20 cellular contexts compared by ENCODE assay signal in the genomic region with DNA sequence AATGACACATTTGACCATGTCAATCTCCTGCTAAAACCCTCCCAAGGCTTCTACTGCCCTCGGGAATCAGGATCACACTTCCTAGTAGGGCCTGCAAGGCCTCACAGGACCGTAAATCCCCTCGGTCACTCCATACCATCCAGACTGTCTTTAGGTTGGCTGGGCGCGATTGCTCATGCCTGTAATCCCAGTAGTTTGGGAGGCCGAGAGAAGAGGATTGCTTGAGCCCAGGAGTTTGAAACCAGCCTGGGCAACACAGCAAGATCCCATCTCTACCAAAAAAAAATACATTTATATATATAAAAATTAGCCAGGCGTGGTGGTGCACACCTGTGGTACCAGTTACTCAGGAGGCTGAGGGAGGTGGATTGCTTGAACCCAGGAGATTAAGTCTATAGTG. TPM values are rescaled to one million over a fixed set of nuclear protein-coding genes. Genes with fewer than 3 reads are reported as not detected.
DNase-seq lines count a peak whose midpoint lies in the region; ATAC-seq, FAIRE-seq and TF ChIP-seq lines count a peak whose summit lies in the region.
"Had no signal": no experiment of that assay in that cellular context is flagged by ENCODE, and none has a peak within 500 bp of the region (broad histone marks: within the 10 kb centered on the region; RNA-seq: fewer than 3 reads in every experiment).

No MANE protein-coding gene starts in this region.

- no peak for TF ChIP-seq RAD21 in HepG2 (CRISPR knock-in tag; IDR thresholded peaks at IDR 0.05)

- H3K4me3 Mint-ChIP-seq in nephron, result no peak overlapping the region
- H3K4me3 Mint-ChIP-seq: CD4-positive, alpha-beta T cell; H9; IgD-negative memory B cell had no signal

- 91% methylated on average over 7 of the region's 7 CpGs for WGBS in HepG2 (ENCODE audit: low lambda C conversion rate)
- 92% methylated on average over 2 of the region's 7 CpGs for WGBS in right lobe of liver (ENCODE audit: insufficient coverage, low coverage, low lambda C conversion rate, missing lambda C conversion rate)

- TF ChIP-seq EP300 in HepG2 (IDR thresholded peaks at IDR 0.05; ENCODE audit: low read depth in 2 of 2, low read length in 2 of 2), result no peak
- no peak for TF ChIP-seq EP300 in HepG2 (CRISPR knock-in tag; IDR thresholded peaks at IDR 0.05; ENCODE audit: borderline replicate concordance)

- no peaks in the 10 kb centered on the region for H3F3A ChIP-seq in PC-3 (ENCODE audit: low read length, unreplicated experiment)

- peaks cover 6% of the 10 kb centered on the region for H3K4me1 Mint-ChIP-seq in nephron

- H3K36me3 ChIP-seq in HepG2 (replicated peaks in 1 of 2; ENCODE audit: control insufficient read depth in 1 of 2, insufficient read depth in 2 of 2, low read length in 2 of 2) (no peaks in the 10 kb centered on the region), right lobe of liver (no peaks in the 10 kb centered on the region), PC-3 (ENCODE audit: low read depth, low read length) (no peaks in the 10 kb centered on the region)

- H3K4me3 ChIP-seq in HepG2 (replicated peaks in 1 of 3; ENCODE audit: insufficient read depth in 1 of 3, low read depth in 2 of 3, low read length in 3 of 3) (no peak overlapping the region), right lobe of liver (no peak overlapping the region), PC-3 (ENCODE audit: low read length) (no peak overlapping the region)
- H3K4me3 ChIP-seq: A549 had no signal

- POLR2A ChIA-PET in HepG2 (lab: Yijun Ruan, JAX), result interaction anchor here (1.4 kb wide), 1 partner anchor 15 kb away, joined by 18 read pairs; the partner anchor contains the start of genes SYNGR4 and TMEM143
- POLR2A ChIA-PET in PC-3 (lab: Charles Lee; ENCODE audit: unreplicated experiment), result no interaction called here

- H3K9me3 Mint-ChIP-seq in nephron, result no peaks in the 10 kb centered on the region
- H3K9me3 Mint-ChIP-seq: CD4-positive, alpha-beta T cell; H9; IgD-negative memory B cell had no signal

- H3K4me1 ChIP-seq in HepG2 (ENCODE audit: insufficient read depth, low read length) (peaks cover 44% of the 10 kb centered on the region), right lobe of liver (no peaks in the 10 kb centered on the region), PC-3 (ENCODE audit: insufficient read depth, low read length) (no peaks in the 10 kb centered on the region)

- H3K27me3 ChIP-seq in HepG2 (ENCODE audit: control insufficient read depth in 1 of 2, insufficient read depth in 2 of 2, low read length in 2 of 2) (no peaks in the 10 kb centered on the region), right lobe of liver (no peaks in the 10 kb centered on the region), PC-3 (ENCODE audit: low read length) (no peaks in the 10 kb centered on the region)

- H3K4me2 ChIP-seq in HepG2 (ENCODE audit: low read depth, low read length) (0 out of 2 replicates have a peak overlapping the region, but pooled peaks have one; percentile 13), PC-3 (ENCODE audit: low read length) (no peak overlapping the region)
- H3K4me2 ChIP-seq: A549 had no signal

- H2AFZ ChIP-seq in HepG2 (ENCODE audit: low read length), result no peak overlapping the region
- H2AFZ ChIP-seq in PC-3 (ENCODE audit: low read length), result no peak overlapping the region

- H3K27me3 Mint-ChIP-seq in nephron (ENCODE audit: low read depth), result peaks cover 4% of the 10 kb centered on the region
- H3K27me3 Mint-ChIP-seq: CD4-positive, alpha-beta T cell; IgD-negative memory B cell had no signal

- H3K9me3 ChIP-seq in HepG2 (ENCODE audit: low read length), result no peaks in the 10 kb centered on the region
- H3K9me3 ChIP-seq in right lobe of liver, result no peaks in the 10 kb centered on the region
- H3K9me3 ChIP-seq in PC-3 (ENCODE audit: low read length), result no peaks in the 10 kb centered on the region
- H3K9me3 ChIP-seq: A549 had no signal

- no peak for TF ChIP-seq POLR2A in HepG2 (IDR thresholded peaks at IDR 0.05; ENCODE audit: insufficient read depth in 1 of 2, low read depth in 2 of 2, low read length in 2 of 2)
- TF ChIP-seq POLR2A in right lobe of liver (IDR thresholded peaks at IDR 0.05), result no peak

- ATAC-seq in HepG2 (no peak), right lobe of liver (no peak), PC-3 (no peak), HG02938 (IDR thresholded peaks at IDR 0.05; ENCODE audit: unreplicated experiment) (no peak)
- ATAC-seq: A549 had no signal

- no peaks in the 10 kb centered on the region for H3K9me2 ChIP-seq in PC-3 (replicated peaks; ENCODE audit: low read length)

- H3K27ac ChIP-seq in HepG2 (ENCODE audit: extremely low read length, insufficient read depth, low read length) (peak overlapping the region; percentile 58), right lobe of liver (no peak overlapping the region), PC-3 (ENCODE audit: low read length) (no peak overlapping the region)
- H3K27ac ChIP-seq: 22Rv1, C4-2B had no signal

- FAIRE-seq in HepG2 (lab: Jason Lieb, UNC), result no peak
- FAIRE-seq in HTR-8/SVneo (lab: Jason Lieb, UNC), result no peak
- FAIRE-seq: A549 had no signal

- DNase-seq in HepG2 (ENCODE audit: low spot score) (no peak), right lobe of liver (no peak), amniotic epithelial cell (ENCODE audit: low read depth) (peak; percentile 32), NCI-H748 (lab: John Stamatoyannopoulos, UW; ENCODE audit: unreplicated experiment) (no peak), PC-3 (no peak), HTR-8/SVneo (ENCODE audit: insufficient read length, low spot score) (no peak)
- DNase-seq: AML-193; CD4-positive, alpha-beta T cell; DMS79 treated with DMSO at 0.1 percent for 48 hours; GF-D8; GOT3; H9 had no signal

- BruUV-seq in HepG2 (replicated peaks; lab: Mats Ljungman, UMichigan), result no TSS peak
- no TSS peak for BruUV-seq in PC-3 (replicated peaks; lab: Mats Ljungman, UMichigan)

- in situ Hi-C loops in HepG2 (cut with HindIII; ENCODE audit: extremely low pct_ligation_motif_present, low pct_unique_long_range_greater_than_20kb), result no loop called here

- H3K27ac Mint-ChIP-seq in nephron, result peak overlapping the region in 2 of 3 experiments; percentile 55 to 72
- H3K27ac Mint-ChIP-seq: CD4-positive, alpha-beta T cell had no signal

- intact Hi-C loops in HepG2 (cut with micrococcal nuclease; ENCODE audit: unreplicated experiment), result loop anchor here (2.0 kb wide), 1 partner anchor 28 kb away; a partner anchor contains a TSS
- intact Hi-C loops in right lobe of liver (cut with DNase I), result no loop called here
- intact Hi-C loops in PC-3 (cut with micrococcal nuclease), result no loop called here

- H3K36me3 Mint-ChIP-seq in nephron (ENCODE audit: low read depth), result no peaks in the 10 kb centered on the region

- H3K9ac ChIP-seq in HepG2 (ENCODE audit: insufficient read depth, low read depth, low read length) (no peak overlapping the region), PC-3 (ENCODE audit: low read length) (no peak overlapping the region)

- H4K20me1 ChIP-seq in HepG2 (ENCODE audit: insufficient read depth, low read length) (no peaks in the 10 kb centered on the region), PC-3 (ENCODE audit: low read length) (no peaks in the 10 kb centered on the region)

- no peaks in the 10 kb centered on the region for H3K79me2 ChIP-seq in HepG2 (ENCODE audit: insufficient read depth, low read length)
- H3K79me2 ChIP-seq in PC-3 (ENCODE audit: low read length), result no peaks in the 10 kb centered on the region

- CTCF ChIA-PET in HepG2 (lab: Yijun Ruan, JAX; ENCODE audit: low intra/inter-chr PET ratio, low total read pairs) (no interaction called here), PC-3 (lab: Charles Lee) (no interaction called here)

- TF ChIP-seq CTCF in HepG2 (CRISPR knock-in tag; IDR thresholded peaks at IDR 0.05) (no peak), right lobe of liver (IDR thresholded peaks at IDR 0.05) (no peak), nephron (IDR thresholded peaks at IDR 0.05; ENCODE audit: unreplicated experiment in 3 of 3) (no peak), PC-3 (conservative IDR thresholded peaks at IDR 0.05; ENCODE audit: low read depth, low read length) (no peak)

RNA-seq across cellular contexts. Expression of gene TMEM143, which starts 15.0 kb away (rescaled TPM):
- total RNA-seq in HepG2 (2016; rRNA removed; fragmentation: Illumina TruSeq; extraction: Trizol) (4.7 and 7.7 TPM in 2 replicates), right lobe of liver (10 to 100 TPM in 3 of 6 experiments, 1 to 10 TPM in 3; 6.5 to 15.1 (median 9.8) TPM), PC-3 (2014; rRNA removed) (1.3 and 7.1 TPM in 2 replicates)
- 6.3 and 6.6 TPM in 2 replicates for total RNA-seq in HepG2 (2016; cell fraction: cytosol; rRNA removed; fragmentation: Illumina TruSeq; extraction: Trizol; ENCODE audit: low read depth)
- total RNA-seq in HepG2 (2016; cell fraction: insoluble cytoplasmic fraction; rRNA removed; fragmentation: Illumina TruSeq; extraction: Trizol), result 5.2 and 7.2 TPM in 2 replicates
- 8.4 and 8.9 TPM in 2 replicates for total RNA-seq in HepG2 (2016; cell fraction: membrane; rRNA removed; fragmentation: Illumina TruSeq; extraction: Trizol)
- 12.3 and 12.5 TPM in 2 replicates for total RNA-seq in HepG2 (2016; cell fraction: nucleus; rRNA removed; fragmentation: Illumina TruSeq; extraction: Trizol)
- polyA plus RNA-seq in HepG2 (2011; rRNA removed), result 10.8 and 11.3 TPM in 2 replicates
- polyA plus RNA-seq in HepG2 (2011; cell fraction: cytosol; rRNA removed), result 4.8 and 6.8 TPM in 2 replicates
- 44.7 and 61.9 TPM in 2 replicates for polyA plus RNA-seq in HepG2 (2011; cell fraction: nucleus; rRNA removed)
- 6.3 and 8.2 TPM in 2 replicates for polyA plus RNA-seq in HepG2 (2012)
- polyA plus RNA-seq in HepG2 (2016; cell fraction: cytosol; fragmentation: Illumina TruSeq; extraction: Trizol; ENCODE audit: low read depth), result 5.4 and 9.0 TPM in 2 replicates
- 7.0 and 9.4 TPM in 2 replicates for polyA plus RNA-seq in HepG2 (2016; cell fraction: insoluble cytoplasmic fraction; fragmentation: Illumina TruSeq; extraction: Trizol; ENCODE audit: low read depth)
- polyA plus RNA-seq in HepG2 (2016; cell fraction: membrane; fragmentation: Illumina TruSeq; extraction: Trizol; ENCODE audit: low read depth), result 8.9 and 11.6 TPM in 2 replicates
- polyA plus RNA-seq in HepG2 (2016; cell fraction: nucleus; fragmentation: Illumina TruSeq; extraction: Trizol; ENCODE audit: insufficient read depth, low read depth), result 30.1 and 34.3 TPM in 2 replicates
- 13.7 and 18.8 TPM in 2 replicates for polyA minus RNA-seq in HepG2 (2011; rRNA and poly(A)+ RNA removed; ENCODE audit: low replicate concordance)
- polyA minus RNA-seq in HepG2 (2011; cell fraction: cytosol; rRNA and poly(A)+ RNA removed), result 10.2 and 11.4 TPM in 2 replicates
- polyA minus RNA-seq in HepG2 (2011; cell fraction: nucleus; rRNA and poly(A)+ RNA removed), result 10.4 and 12.7 TPM in 2 replicates

RNA-seq across cellular contexts. Expression of gene SYNGR4, which starts 15.4 kb away (rescaled TPM):
- total RNA-seq in HepG2 (2016; rRNA removed; fragmentation: Illumina TruSeq; extraction: Trizol), result not detected in 2 replicates
- not detected in 2 replicates for total RNA-seq in HepG2 (2016; cell fraction: cytosol; rRNA removed; fragmentation: Illumina TruSeq; extraction: Trizol; ENCODE audit: low read depth)
- total RNA-seq in HepG2 (2016; cell fraction: insoluble cytoplasmic fraction; rRNA removed; fragmentation: Illumina TruSeq; extraction: Trizol), result not detected in 2 replicates
- total RNA-seq in HepG2 (2016; cell fraction: membrane; rRNA removed; fragmentation: Illumina TruSeq; extraction: Trizol), result not detected in 2 replicates
- total RNA-seq in HepG2 (2016; cell fraction: nucleus; rRNA removed; fragmentation: Illumina TruSeq; extraction: Trizol), result not detected in 2 replicates
- not detected in 2 replicates for polyA plus RNA-seq in HepG2 (2011; rRNA removed)
- polyA plus RNA-seq in HepG2 (2011; cell fraction: cytosol; rRNA removed), result not detected in 2 replicates
- polyA plus RNA-seq in HepG2 (2011; cell fraction: nucleus; rRNA removed), result not detected in 2 replicates
- polyA plus RNA-seq in HepG2 (2012), result not detected in 2 replicates
- not detected in 2 replicates for polyA plus RNA-seq in HepG2 (2016; cell fraction: cytosol; fragmentation: Illumina TruSeq; extraction: Trizol; ENCODE audit: low read depth)
- polyA plus RNA-seq in HepG2 (2016; cell fraction: insoluble cytoplasmic fraction; fragmentation: Illumina TruSeq; extraction: Trizol; ENCODE audit: low read depth), result not detected in 2 replicates
- polyA plus RNA-seq in HepG2 (2016; cell fraction: membrane; fragmentation: Illumina TruSeq; extraction: Trizol; ENCODE audit: low read depth), result not detected in 2 replicates
- not detected in 2 replicates for polyA plus RNA-seq in HepG2 (2016; cell fraction: nucleus; fragmentation: Illumina TruSeq; extraction: Trizol; ENCODE audit: insufficient read depth, low read depth)
- polyA minus RNA-seq in HepG2 (2011; rRNA and poly(A)+ RNA removed; ENCODE audit: low replicate concordance), result 1.4 TPM in 1 of 2 replicates, not detected in the other
- not detected in 2 replicates for polyA minus RNA-seq in HepG2 (2011; cell fraction: cytosol; rRNA and poly(A)+ RNA removed)
- not detected in 2 replicates for polyA minus RNA-seq in HepG2 (2011; cell fraction: nucleus; rRNA and poly(A)+ RNA removed)
- total RNA-seq in right lobe of liver, result under 1 TPM in 1 of 6 experiments, not detected in 5; 0.80 TPM
- total RNA-seq in PC-3 (2014; rRNA removed), result not detected in 2 replicates
- total RNA-seq: CD4-positive, alpha-beta T cell had no signal
- polyA plus RNA-seq: BJ, IgD-negative memory B cell had no signal

RNA-seq across cellular contexts. Expression of gene EMP3, which starts 23.4 kb away (rescaled TPM):
- 1.6 and 2.2 TPM in 2 replicates for total RNA-seq in HepG2 (2016; rRNA removed; fragmentation: Illumina TruSeq; extraction: Trizol)
- 2.2 and 3.4 TPM in 2 replicates for total RNA-seq in HepG2 (2016; cell fraction: cytosol; rRNA removed; fragmentation: Illumina TruSeq; extraction: Trizol; ENCODE audit: low read depth)
- 2.7 and 3.2 TPM in 2 replicates for total RNA-seq in HepG2 (2016; cell fraction: insoluble cytoplasmic fraction; rRNA removed; fragmentation: Illumina TruSeq; extraction: Trizol)
- 0.96 and 1.1 TPM in 2 replicates for total RNA-seq in HepG2 (2016; cell fraction: membrane; rRNA removed; fragmentation: Illumina TruSeq; extraction: Trizol)
- total RNA-seq in HepG2 (2016; cell fraction: nucleus; rRNA removed; fragmentation: Illumina TruSeq; extraction: Trizol), result 3.0 and 4.7 TPM in 2 replicates
- 7.8 and 9.4 TPM in 2 replicates for polyA plus RNA-seq in HepG2 (2011; rRNA removed)
- 10.0 and 10.8 TPM in 2 replicates for polyA plus RNA-seq in HepG2 (2011; cell fraction: cytosol; rRNA removed)
- 3.4 and 3.5 TPM in 2 replicates for polyA plus RNA-seq in HepG2 (2011; cell fraction: nucleus; rRNA removed)
- polyA plus RNA-seq in HepG2 (2012), result 4.8 and 7.1 TPM in 2 replicates
- polyA plus RNA-seq in HepG2 (2016; cell fraction: cytosol; fragmentation: Illumina TruSeq; extraction: Trizol; ENCODE audit: low read depth), result 4.6 and 4.7 TPM in 2 replicates
- polyA plus RNA-seq in HepG2 (2016; cell fraction: insoluble cytoplasmic fraction; fragmentation: Illumina TruSeq; extraction: Trizol; ENCODE audit: low read depth), result 1.7 and 2.4 TPM in 2 replicates
- polyA plus RNA-seq in HepG2 (2016; cell fraction: membrane; fragmentation: Illumina TruSeq; extraction: Trizol; ENCODE audit: low read depth), result 3.2 and 3.6 TPM in 2 replicates
- polyA plus RNA-seq in HepG2 (2016; cell fraction: nucleus; fragmentation: Illumina TruSeq; extraction: Trizol; ENCODE audit: insufficient read depth, low read depth), result 7.0 TPM in 2 replicates
- polyA minus RNA-seq in HepG2 (2011; rRNA and poly(A)+ RNA removed; ENCODE audit: low replicate concordance), result 11.4 and 319 TPM in 2 replicates
- 2.8 and 3.1 TPM in 2 replicates for polyA minus RNA-seq in HepG2 (2011; cell fraction: cytosol; rRNA and poly(A)+ RNA removed)
- polyA minus RNA-seq in HepG2 (2011; cell fraction: nucleus; rRNA and poly(A)+ RNA removed), result 2.0 and 4.0 TPM in 2 replicates
- total RNA-seq in right lobe of liver, result 10 to 100 TPM in 1 of 6 experiments, 1 to 10 TPM in 5; 2.8 to 14.2 (median 5.6) TPM
- total RNA-seq in PC-3 (2014; rRNA removed), result 31.9 and 38.1 TPM in 2 replicates
- total RNA-seq: HT-29 had no signal

RNA-seq across cellular contexts. Expression of gene KDELR1, which starts 42.6 kb away (rescaled TPM):
- total RNA-seq in HepG2 (2016; rRNA removed; fragmentation: Illumina TruSeq; extraction: Trizol) (70.8 and 134 TPM in 2 replicates), right lobe of liver (10 to 100 TPM; 69.1 to 83.1 (median 77.1) TPM), PC-3 (2014; rRNA removed) (90.2 and 101 TPM in 2 replicates)
- total RNA-seq in HepG2 (2016; cell fraction: cytosol; rRNA removed; fragmentation: Illumina TruSeq; extraction: Trizol; ENCODE audit: low read depth), result 55.9 and 57.5 TPM in 2 replicates
- 61.8 and 132 TPM in 2 replicates for total RNA-seq in HepG2 (2016; cell fraction: insoluble cytoplasmic fraction; rRNA removed; fragmentation: Illumina TruSeq; extraction: Trizol)
- 111 and 112 TPM in 2 replicates for total RNA-seq in HepG2 (2016; cell fraction: membrane; rRNA removed; fragmentation: Illumina TruSeq; extraction: Trizol)
- total RNA-seq in HepG2 (2016; cell fraction: nucleus; rRNA removed; fragmentation: Illumina TruSeq; extraction: Trizol), result 125 and 150 TPM in 2 replicates
- polyA plus RNA-seq in HepG2 (2011; rRNA removed), result 185 and 212 TPM in 2 replicates
- polyA plus RNA-seq in HepG2 (2011; cell fraction: cytosol; rRNA removed), result 168 and 179 TPM in 2 replicates
- 94.7 and 95.7 TPM in 2 replicates for polyA plus RNA-seq in HepG2 (2011; cell fraction: nucleus; rRNA removed)
- 187 and 197 TPM in 2 replicates for polyA plus RNA-seq in HepG2 (2012)
- polyA plus RNA-seq in HepG2 (2016; cell fraction: cytosol; fragmentation: Illumina TruSeq; extraction: Trizol; ENCODE audit: low read depth), result 130 and 136 TPM in 2 replicates
- polyA plus RNA-seq in HepG2 (2016; cell fraction: insoluble cytoplasmic fraction; fragmentation: Illumina TruSeq; extraction: Trizol; ENCODE audit: low read depth), result 151 and 179 TPM in 2 replicates
- polyA plus RNA-seq in HepG2 (2016; cell fraction: membrane; fragmentation: Illumina TruSeq; extraction: Trizol; ENCODE audit: low read depth), result 209 and 221 TPM in 2 replicates
- polyA plus RNA-seq in HepG2 (2016; cell fraction: nucleus; fragmentation: Illumina TruSeq; extraction: Trizol; ENCODE audit: insufficient read depth, low read depth), result 421 and 451 TPM in 2 replicates
- 143 and 261 TPM in 2 replicates for polyA minus RNA-seq in HepG2 (2011; rRNA and poly(A)+ RNA removed; ENCODE audit: low replicate concordance)
- polyA minus RNA-seq in HepG2 (2011; cell fraction: cytosol; rRNA and poly(A)+ RNA removed), result 129 and 135 TPM in 2 replicates
- 29.5 and 36.8 TPM in 2 replicates for polyA minus RNA-seq in HepG2 (2011; cell fraction: nucleus; rRNA and poly(A)+ RNA removed)

RNA-seq across cellular contexts. Expression of gene GRIN2D, which starts 44.7 kb away (rescaled TPM):
- total RNA-seq in HepG2 (2016; rRNA removed; fragmentation: Illumina TruSeq; extraction: Trizol), result 0.02 TPM in 1 of 2 replicates, not detected in the other
- under 0.01 TPM in 1 of 2 replicates, not detected in the other for total RNA-seq in HepG2 (2016; cell fraction: cytosol; rRNA removed; fragmentation: Illumina TruSeq; extraction: Trizol; ENCODE audit: low read depth)
- total RNA-seq in HepG2 (2016; cell fraction: insoluble cytoplasmic fraction; rRNA removed; fragmentation: Illumina TruSeq; extraction: Trizol), result 0.04 TPM in 1 of 2 replicates, not detected in the other
- 0.03 and 0.06 TPM in 2 replicates for total RNA-seq in HepG2 (2016; cell fraction: membrane; rRNA removed; fragmentation: Illumina TruSeq; extraction: Trizol)
- total RNA-seq in HepG2 (2016; cell fraction: nucleus; rRNA removed; fragmentation: Illumina TruSeq; extraction: Trizol), result 0.09 and 0.22 TPM in 2 replicates
- polyA plus RNA-seq in HepG2 (2011; rRNA removed), result 0.08 and 0.13 TPM in 2 replicates
- polyA plus RNA-seq in HepG2 (2011; cell fraction: cytosol; rRNA removed), result 0.05 and 0.06 TPM in 2 replicates
- polyA plus RNA-seq in HepG2 (2011; cell fraction: nucleus; rRNA removed), result 0.43 and 0.61 TPM in 2 replicates
- polyA plus RNA-seq in HepG2 (2012), result 0.29 and 0.34 TPM in 2 replicates
- polyA plus RNA-seq in HepG2 (2016; cell fraction: cytosol; fragmentation: Illumina TruSeq; extraction: Trizol; ENCODE audit: low read depth), result 0.03 TPM in 2 replicates
- 0.05 and 0.13 TPM in 2 replicates for polyA plus RNA-seq in HepG2 (2016; cell fraction: insoluble cytoplasmic fraction; fragmentation: Illumina TruSeq; extraction: Trizol; ENCODE audit: low read depth)
- 0.07 TPM in 1 of 2 replicates, not detected in the other for polyA plus RNA-seq in HepG2 (2016; cell fraction: membrane; fragmentation: Illumina TruSeq; extraction: Trizol; ENCODE audit: low read depth)
- polyA plus RNA-seq in HepG2 (2016; cell fraction: nucleus; fragmentation: Illumina TruSeq; extraction: Trizol; ENCODE audit: insufficient read depth, low read depth), result 0.31 TPM in 2 replicates
- 0.40 and 0.44 TPM in 2 replicates for polyA minus RNA-seq in HepG2 (2011; rRNA and poly(A)+ RNA removed; ENCODE audit: low replicate concordance)
- 0.10 and 0.26 TPM in 2 replicates for polyA minus RNA-seq in HepG2 (2011; cell fraction: cytosol; rRNA and poly(A)+ RNA removed)
- 0.12 and 0.13 TPM in 2 replicates for polyA minus RNA-seq in HepG2 (2011; cell fraction: nucleus; rRNA and poly(A)+ RNA removed)
- under 1 TPM; 0.09 to 0.29 (median 0.22) TPM for total RNA-seq in right lobe of liver
- total RNA-seq in PC-3 (2014; rRNA removed), result 0.51 and 1.0 TPM in 2 replicates
- polyA plus RNA-seq: IgD-negative memory B cell had no signal
